19 cellular contexts compared by ENCODE assay signal in genomic region chr1:228983661-228984060, GRCh38.
"Had no signal": no experiment of that assay in that cellular context is flagged by ENCODE, and none has a peak within 500 bp of the region (broad histone marks: within the 10 kb centered on the region; RNA-seq: fewer than 3 reads in every experiment).

No MANE protein-coding gene starts in this region.

- H3K27ac ChIP-seq: epithelial cell of prostate, esophagus muscularis mucosa, gastrocnemius medialis, left ventricle myocardium inferior, parathyroid adenoma, sigmoid colon had no signal

- FAIRE-seq: endometrium, keratinocyte had no signal

- H3K4me3 Mint-ChIP-seq: dendritic cell treated with granulocyte-macrophage colony-stimulating factor and Interleukin-4, amounts not matched to agents 40 ng/mL and 50 ng/mL, for 4 days; natural killer cell treated with Interleukin-12 subunit alpha and Interleukin-12 subunit beta and Interleukin-15 and Interleukin-18, amount 100 ng/mL, for 72 hours had no signal

- H3K9me3 ChIP-seq: esophagus muscularis mucosa, gastrocnemius medialis, left ventricle myocardium inferior, sigmoid colon had no signal

- DNase-seq: effector CD4-positive, alpha-beta T cell; gastrocnemius medialis; glutamatergic neuron; left ventricle myocardium inferior; mesenchymal stem cell; midbrain; sigmoid colon; stimulated activated CD4-positive, alpha-beta T cell treated with anti-CD3 and anti-CD28 coated beads, Interleukin-12 subunit alpha, Interleukin-12 subunit beta, amount 100 ng/mL, for 4 hours; stimulated activated naive CD4-positive, alpha-beta T cell treated with Interleukin-2 at 50 U/mL for 16 hours; trophoblast cell had no signal

- H3K36me3 Mint-ChIP-seq: natural killer cell treated with Interleukin-12 subunit alpha and Interleukin-12 subunit beta and Interleukin-15 and Interleukin-18, amount 100 ng/mL, for 72 hours had no signal

- H3K9ac ChIP-seq: parathyroid adenoma had no signal

- H3K27me3 ChIP-seq: esophagus muscularis mucosa, gastrocnemius medialis, sigmoid colon had no signal

- ATAC-seq: gastrocnemius medialis; natural killer cell treated with Interleukin-12 subunit alpha and Interleukin-12 subunit beta and Interleukin-15 and Interleukin-18, amount 100 ng/mL, for 72 hours had no signal

- H3K4me3 ChIP-seq: esophagus muscularis mucosa, gastrocnemius medialis, left ventricle myocardium inferior, lung, sigmoid colon, skin epidermis had no signal

- H2AFZ ChIP-seq: parathyroid adenoma had no signal

- H3K36me3 ChIP-seq: esophagus muscularis mucosa, gastrocnemius medialis, left ventricle myocardium inferior, sigmoid colon had no signal

- H3K9me3 Mint-ChIP-seq: dendritic cell treated with granulocyte-macrophage colony-stimulating factor and Interleukin-4, amounts not matched to agents 40 ng/mL and 50 ng/mL, for 4 days; natural killer cell treated with Interleukin-12 subunit alpha and Interleukin-12 subunit beta and Interleukin-15 and Interleukin-18, amount 100 ng/mL, for 72 hours had no signal

- H3K27me3 Mint-ChIP-seq: natural killer cell treated with Interleukin-12 subunit alpha and Interleukin-12 subunit beta and Interleukin-15 and Interleukin-18, amount 100 ng/mL, for 72 hours had no signal

- H3K79me2 ChIP-seq: parathyroid adenoma had no signal

- H3K27ac Mint-ChIP-seq: dendritic cell treated with granulocyte-macrophage colony-stimulating factor and Interleukin-4, amounts not matched to agents 40 ng/mL and 50 ng/mL, for 4 days; natural killer cell treated with Interleukin-12 subunit alpha and Interleukin-12 subunit beta and Interleukin-15 and Interleukin-18, amount 100 ng/mL, for 72 hours had no signal
